In the genomic region with DNA sequence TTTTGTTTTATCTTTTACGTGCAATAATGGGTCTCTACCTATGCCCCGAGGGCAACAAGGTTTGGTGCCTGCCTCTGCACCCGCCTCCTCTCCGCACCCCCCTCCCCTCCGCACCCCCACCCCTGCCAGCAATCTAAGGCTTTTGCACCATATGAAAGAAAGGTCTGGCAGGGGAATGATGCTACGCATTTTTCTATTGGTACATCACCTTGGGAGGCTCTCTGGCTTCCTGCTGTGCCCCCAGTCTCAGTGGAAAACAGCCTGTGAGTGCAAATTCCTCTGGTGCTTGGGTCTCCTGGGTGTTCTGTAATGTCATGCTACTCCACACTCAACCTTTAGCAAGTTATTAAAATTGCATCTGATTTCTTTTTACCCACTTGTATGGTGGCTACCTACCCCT, we compare ENCODE assay signal across 18 cellular contexts.
DNase-seq lines count a peak whose midpoint lies in the region; FAIRE-seq and TF ChIP-seq lines count a peak whose summit lies in the region.
"Had no signal": no experiment of that assay in that cellular context is flagged by ENCODE, and none has a peak within 500 bp of the region (broad histone marks: within the 10 kb centered on the region; RNA-seq: fewer than 3 reads in every experiment).

No MANE protein-coding gene starts in this region.

- H2BK120ac ChIP-seq in trophoblast cell (ENCODE audit: insufficient read depth, low read length, poor library complexity): peak overlapping the region; percentile 75

- peaks cover 12% of the 10 kb centered on the region for H3K9me3 Mint-ChIP-seq in astrocyte (ENCODE audit: unreplicated experiment)

- TF ChIP-seq POLR2A in vagina (IDR thresholded peaks at IDR 0.05): no peak

- no peaks in the 10 kb centered on the region for H3K79me2 ChIP-seq in astrocyte (ENCODE audit: insufficient read depth, low read length)
- H3K79me2 ChIP-seq in trophoblast cell (ENCODE audit: control insufficient read depth, insufficient read depth, low read length, poor library complexity): no peaks in the 10 kb centered on the region

- no peak overlapping the region for H2AK5ac ChIP-seq in trophoblast cell (ENCODE audit: low read length)

- H3K4me3 Mint-ChIP-seq in astrocyte (ENCODE audit: unreplicated experiment): no peak overlapping the region
- H3K4me3 Mint-ChIP-seq: CD8-positive, alpha-beta memory T cell had no signal

- TF ChIP-seq CTCF in BE2C (IDR thresholded peaks at IDR 0.05; ENCODE audit: low read depth, low read length) (no peak), astrocyte (IDR thresholded peaks at IDR 0.05; ENCODE audit: insufficient read depth, low read depth, low read length) (no peak), vagina (IDR thresholded peaks at IDR 0.05) (no peak)

- no peak overlapping the region for H4K12ac ChIP-seq in trophoblast cell (ENCODE audit: low read depth, low read length)

- no peaks in the 10 kb centered on the region for H3K27me3 Mint-ChIP-seq in astrocyte (ENCODE audit: low read depth, unreplicated experiment)

- FAIRE-seq in astrocyte (lab: Jason Lieb, UNC): no peak
- FAIRE-seq: GM12878, GM18507 had no signal

- peaks cover 25% of the 10 kb centered on the region for H3K4me1 Mint-ChIP-seq in astrocyte (ENCODE audit: low read depth, unreplicated experiment)

- no peak overlapping the region for H4K8ac ChIP-seq in trophoblast cell (ENCODE audit: low read depth, low read length)

- no peak overlapping the region for H2AFZ ChIP-seq in astrocyte (ENCODE audit: low read depth, low read length)
- H2AFZ ChIP-seq in trophoblast cell (ENCODE audit: insufficient read depth, low read length, poor library complexity): no peak overlapping the region

- no peak overlapping the region for H3K4ac ChIP-seq in trophoblast cell (ENCODE audit: low read depth, low read length)

- H3K14ac ChIP-seq in trophoblast cell (ENCODE audit: low read length): no peak overlapping the region

- no peaks in the 10 kb centered on the region for H3K36me3 ChIP-seq in BE2C
- H3K36me3 ChIP-seq in astrocyte (ENCODE audit: insufficient read depth, low read length): no peaks in the 10 kb centered on the region
- no peaks in the 10 kb centered on the region for H3K36me3 ChIP-seq in trophoblast cell (ENCODE audit: control insufficient read depth in 1 of 2, insufficient read depth in 2 of 2, low read length in 2 of 2)
- H3K36me3 ChIP-seq in vagina: peaks cover 0 to 3% of the 10 kb centered on the region in 2 donors

- peak overlapping the region; percentile 11 for H2BK5ac ChIP-seq in trophoblast cell (ENCODE audit: low read depth, low read length, poor library complexity)

- DNase-seq in BE2C (peak; percentile 10), astrocyte (ENCODE audit: low read depth) (no peak), iPS DF 19.7 (ENCODE audit: low read depth, low spot score) (peak; percentile 12), trophoblast cell (no peak), COLO668 (lab: John Stamatoyannopoulos, UW; ENCODE audit: unreplicated experiment) (no peak), vagina (ENCODE audit: extremely low spot score in 2 of 2) (no peak)
- DNase-seq in stimulated activated CD4-positive, alpha-beta T cell treated with anti-CD3 and anti-CD28 coated beads, Interleukin-4, amount 100 ng/mL, for 24 hours: no peak
- DNase-seq: Calu3; CD8-positive, alpha-beta memory T cell; DMS79; GOT3; HCEC 1CT; IMR-90; KBM-7 had no signal

- H3K4me2 ChIP-seq in astrocyte (ENCODE audit: low read length) (no peak overlapping the region), trophoblast cell (ENCODE audit: low read length) (peak overlapping the region; percentile 2)
- H3K4me2 ChIP-seq: BLaER1 had no signal

- intact Hi-C loops in vagina (cut with DNase I): no loop called here

- peak overlapping the region; percentile 81 for H3K27ac Mint-ChIP-seq in astrocyte (ENCODE audit: unreplicated experiment)
- H3K27ac Mint-ChIP-seq: CD8-positive, alpha-beta memory T cell had no signal

- H3K9ac ChIP-seq in astrocyte (ENCODE audit: low read length) (no peak overlapping the region), trophoblast cell (ENCODE audit: low read length) (no peak overlapping the region)
- H3K9ac ChIP-seq: BLaER1 had no signal

- H4K91ac ChIP-seq in trophoblast cell (ENCODE audit: low read depth, low read length): peak overlapping the region; percentile 30

- H3K27me3 ChIP-seq in BE2C (no peaks in the 10 kb centered on the region), astrocyte (ENCODE audit: insufficient read depth, low read length) (no peaks in the 10 kb centered on the region), trophoblast cell (ENCODE audit: insufficient read depth, low read length) (no peaks in the 10 kb centered on the region), vagina (no peaks in the 10 kb centered on the region)
- H3K27me3 ChIP-seq: BLaER1 had no signal

- no peak overlapping the region for H3K23ac ChIP-seq in trophoblast cell (ENCODE audit: low read length)

- H3K9me3 ChIP-seq in BE2C (no peaks in the 10 kb centered on the region), astrocyte (ENCODE audit: insufficient read depth, low read depth, low read length) (no peaks in the 10 kb centered on the region), trophoblast cell (ENCODE audit: insufficient read depth, low read depth, low read length) (peaks cover 2% of the 10 kb centered on the region), vagina (no peaks in the 10 kb centered on the region)

- H3K4me1 ChIP-seq in BE2C (peaks cover 3% of the 10 kb centered on the region; the same call in 1 of the 2 replicates), astrocyte (ENCODE audit: insufficient read depth, low read length) (no peaks in the 10 kb centered on the region), trophoblast cell (ENCODE audit: control insufficient read depth in 1 of 2, insufficient read depth in 2 of 2, low read length in 2 of 2) (peaks cover 4 to 11% of the 10 kb centered on the region in 2 experiments), vagina (no peaks in the 10 kb centered on the region)
- H3K4me1 ChIP-seq: BLaER1 had no signal

- H4K20me1 ChIP-seq in astrocyte (ENCODE audit: insufficient read depth, low read length): no peaks in the 10 kb centered on the region
- H4K20me1 ChIP-seq: BLaER1 had no signal

- H3K4me3 ChIP-seq in BE2C (ENCODE audit: low read depth, low read length) (no peak overlapping the region), astrocyte (ENCODE audit: insufficient read depth, low read depth, low read length) (no peak overlapping the region), trophoblast cell (ENCODE audit: low read depth, low read length) (no peak overlapping the region), vagina (no peak overlapping the region)
- H3K4me3 ChIP-seq: BLaER1, GM12878 had no signal

- H3K36me3 Mint-ChIP-seq in astrocyte (ENCODE audit: low read depth, unreplicated experiment): peaks cover 15% of the 10 kb centered on the region

- H2BK12ac ChIP-seq in trophoblast cell (ENCODE audit: low read length): no peak overlapping the region

- H3K27ac ChIP-seq in astrocyte (ENCODE audit: low read depth, low read length) (no peak overlapping the region), trophoblast cell (ENCODE audit: low read depth, low read length) (peak overlapping the region; percentile 81), vagina (no peak overlapping the region)
- H3K27ac ChIP-seq: 22Rv1, BLaER1 had no signal

- peaks cover 7% of the 10 kb centered on the region for H3K79me1 ChIP-seq in trophoblast cell (ENCODE audit: low read length)

- no peak overlapping the region for H3K18ac ChIP-seq in trophoblast cell (ENCODE audit: low read length)

- WGBS in trophoblast cell (ENCODE audit: extremely low coverage, insufficient coverage, insufficient read length): no CpG with 5 or more reads among the region's 6 CpGs

Comparison
In these comparisons a context has a peak if more than half of its experiments do, and no peak if none do; other contexts are left out.
1. DNase-seq: peak in BE2C (single experiment) and iPS DF 19.7 (single experiment); none in astrocyte (single experiment), trophoblast cell (0 of 2), COLO668 (single experiment), stimulated activated CD4-positive, alpha-beta T cell treated with anti-CD3 and anti-CD28 coated beads, Interleukin-4, amount 100 ng/mL, for 24 hours (single experiment) and vagina (0 of 2).